ENCODE assay signal across 1 cellular context in genomic region chr5:151454166-151454565, GRCh38.
TF ChIP-seq lines count a peak whose summit lies in the region.

No MANE protein-coding gene starts in this region.

TF ChIP-seq in HCT116, 20 proteins besides CTCF, POLR2A, EP300 and RAD21 (continued from another document):
- TF ChIP-seq REST (IDR thresholded peaks at IDR 0.05; ENCODE audit: low read depth) = no peak
TF ChIP-seq in HCT116: peak in this region for 0.
